In the genomic region with DNA sequence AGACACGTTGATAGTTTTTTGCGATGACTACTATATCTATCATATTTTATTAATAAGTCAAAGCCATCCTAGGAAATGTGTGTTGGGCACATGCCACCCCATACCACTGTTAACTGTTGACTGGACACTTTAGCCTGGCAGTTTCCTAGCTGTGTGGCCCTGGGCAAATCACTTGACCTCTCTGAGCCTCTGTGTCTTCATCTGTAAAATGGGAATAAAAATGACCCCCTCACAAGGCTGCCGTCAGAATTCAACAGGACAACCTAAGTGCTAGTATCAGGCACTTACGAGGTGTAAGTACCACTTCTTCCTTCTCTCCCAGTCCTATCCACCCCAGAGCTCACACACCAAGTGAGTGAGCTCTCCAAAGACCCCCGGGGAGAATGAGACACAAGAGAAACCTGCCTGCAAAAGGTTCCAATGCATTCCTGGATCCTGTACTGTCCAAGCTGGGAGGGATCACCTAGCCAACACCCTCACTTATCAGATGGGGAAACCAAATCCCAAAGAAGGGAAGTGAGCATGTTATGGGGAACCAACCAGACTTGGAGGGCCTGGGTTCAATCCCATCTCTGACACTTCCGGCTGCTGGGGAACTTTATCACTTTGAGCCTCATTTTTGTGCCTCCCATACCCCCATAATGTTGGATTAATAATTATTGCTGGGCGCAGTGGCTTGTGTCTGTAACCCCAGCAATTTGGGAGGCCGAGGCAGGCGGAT, we compare ENCODE assay signal across 11 cellular contexts. TPM values are rescaled to one million over a fixed set of nuclear protein-coding genes. Genes with fewer than 3 reads are reported as not detected.
DNase-seq lines count a peak whose midpoint lies in the region; TF ChIP-seq lines count a peak whose summit lies in the region.
"Had no signal": no experiment of that assay in that cellular context is flagged by ENCODE, and none has a peak within 500 bp of the region (broad histone marks: within the 10 kb centered on the region; RNA-seq: fewer than 3 reads in every experiment).

No MANE protein-coding gene starts in this region.

- no peak overlapping the region for H3K4me3 Mint-ChIP-seq in brain
- H3K4me3 Mint-ChIP-seq in activated T-cell treated with anti-CD3 and anti-CD28 coated beads, Interleukin-2, amount 50 U/mL, for 24 hours = no peak overlapping the region
- H3K4me3 Mint-ChIP-seq: activated CD8-positive, alpha-beta T cell treated with anti-CD3 and anti-CD28 coated beads, Interleukin-2, amount 10 ng/mL, durations not matched to agents 7 days and 5 days; activated naive CD8-positive, alpha-beta T cell treated with anti-CD3 and anti-CD28 coated beads, Interleukin-2, amount 10 ng/mL, durations not matched to agents 7 days and 5 days had no signal

- peak; percentile 50 for DNase-seq in MG63
- DNase-seq in thyroid gland = no peak
- no peak for DNase-seq in NCI-H1417 (lab: John Stamatoyannopoulos, UW)
- no peak for DNase-seq in activated T-cell treated with anti-CD3 and anti-CD28 coated beads, Interleukin-2, amount 50 U/mL, for 24 hours
- DNase-seq in HuH-7.5 (ENCODE audit: low spot score) = no peak
- DNase-seq: activated CD8-positive, alpha-beta T cell treated with anti-CD3 and anti-CD28 coated beads, Interleukin-2, amount 10 ng/mL, durations not matched to agents 7 days and 5 days; activated naive CD8-positive, alpha-beta T cell treated with anti-CD3 and anti-CD28 coated beads, Interleukin-2, amount 10 ng/mL, durations not matched to agents 7 days and 5 days; NCI-H446; stimulated activated CD4-positive, alpha-beta T cell treated with anti-CD3 and anti-CD28 coated beads, Interleukin-12 subunit alpha, Interleukin-12 subunit beta, amount 100 ng/mL, for 4 hours had no signal

- no peak for TF ChIP-seq CTCF in brain (conservative IDR thresholded peaks at IDR 0.05)
- TF ChIP-seq CTCF in thyroid gland (IDR thresholded peaks at IDR 0.05) = no peak

- H3K4me1 Mint-ChIP-seq in brain = peaks cover 81% of the 10 kb centered on the region
- H3K4me1 Mint-ChIP-seq in activated T-cell treated with anti-CD3 and anti-CD28 coated beads, Interleukin-2, amount 50 U/mL, for 24 hours (ENCODE audit: low read depth) = peaks cover 16% of the 10 kb centered on the region

- no peaks in the 10 kb centered on the region for H3K27me3 Mint-ChIP-seq in brain
- no peaks in the 10 kb centered on the region for H3K27me3 Mint-ChIP-seq in activated T-cell treated with anti-CD3 and anti-CD28 coated beads, Interleukin-2, amount 50 U/mL, for 24 hours
- H3K27me3 Mint-ChIP-seq: activated naive CD8-positive, alpha-beta T cell treated with anti-CD3 and anti-CD28 coated beads, Interleukin-2, amount 10 ng/mL, durations not matched to agents 7 days and 5 days had no signal

- H3K4me1 ChIP-seq in muscle layer of duodenum (ENCODE audit: control insufficient read depth in 1 of 2, insufficient read depth in 2 of 2, low read length in 2 of 2) (peaks cover 56 to 83% of the 10 kb centered on the region in 2 donors), thyroid gland (peaks cover 61 to 84% of the 10 kb centered on the region in 2 donors)

- H3K9me3 ChIP-seq in MG63 = no peaks in the 10 kb centered on the region
- no peaks in the 10 kb centered on the region for H3K9me3 ChIP-seq in muscle layer of duodenum (ENCODE audit: control insufficient read depth in 1 of 2, low read length in 2 of 2)
- no peaks in the 10 kb centered on the region for H3K9me3 ChIP-seq in thyroid gland

- no peaks in the 10 kb centered on the region for H3K27me3 ChIP-seq in MG63
- no peaks in the 10 kb centered on the region for H3K27me3 ChIP-seq in muscle layer of duodenum (ENCODE audit: low read depth, low read length)
- H3K27me3 ChIP-seq in thyroid gland = no peaks in the 10 kb centered on the region

- H3K27ac Mint-ChIP-seq in brain = peak overlapping the region in 3 of 5 experiments; percentile 63 to 94 (median 82)
- H3K27ac Mint-ChIP-seq in activated T-cell treated with anti-CD3 and anti-CD28 coated beads, Interleukin-2, amount 50 U/mL, for 24 hours = no peak overlapping the region
- H3K27ac Mint-ChIP-seq: activated CD8-positive, alpha-beta T cell treated with anti-CD3 and anti-CD28 coated beads, Interleukin-2, amount 10 ng/mL, durations not matched to agents 7 days and 5 days; activated naive CD8-positive, alpha-beta T cell treated with anti-CD3 and anti-CD28 coated beads, Interleukin-2, amount 10 ng/mL, durations not matched to agents 7 days and 5 days had no signal

- intact Hi-C loops in thyroid gland (cut with DNase I) = loop anchor here (5.0 kb wide), 1 partner anchor 40 kb away; no protein-coding TSS in a partner anchor

- H3K27ac ChIP-seq in muscle layer of duodenum (ENCODE audit: low read length) = peak overlapping the region; percentile 67
- H3K27ac ChIP-seq in thyroid gland = peak overlapping the region; percentile 57 to 81 (median 58)

- peaks cover 68% of the 10 kb centered on the region for H3K36me3 ChIP-seq in MG63
- H3K36me3 ChIP-seq in muscle layer of duodenum (ENCODE audit: control insufficient read depth in 1 of 2, insufficient read depth in 2 of 2, low read length in 2 of 2) = no peaks in the 10 kb centered on the region
- no peaks in the 10 kb centered on the region for H3K36me3 ChIP-seq in thyroid gland

- 66 to 83% methylated on average over 9 of the region's 9 CpGs for WGBS in thyroid gland, 2 donors

- H3K4me3 ChIP-seq in MG63 = no peak overlapping the region
- H3K4me3 ChIP-seq in muscle layer of duodenum (ENCODE audit: low read depth in 1 of 2, low read length in 2 of 2) = no peak overlapping the region
- no peak overlapping the region for H3K4me3 ChIP-seq in thyroid gland (replicated peaks in 1 of 3)

- no peaks in the 10 kb centered on the region for H3K9me3 Mint-ChIP-seq in brain
- H3K9me3 Mint-ChIP-seq in activated T-cell treated with anti-CD3 and anti-CD28 coated beads, Interleukin-2, amount 50 U/mL, for 24 hours = no peaks in the 10 kb centered on the region
- H3K9me3 Mint-ChIP-seq: activated naive CD8-positive, alpha-beta T cell treated with anti-CD3 and anti-CD28 coated beads, Interleukin-2, amount 10 ng/mL, durations not matched to agents 7 days and 5 days had no signal

- no peak for TF ChIP-seq POLR2A in thyroid gland (IDR thresholded peaks at IDR 0.05)

- peaks cover 4% of the 10 kb centered on the region for H3K36me3 Mint-ChIP-seq in brain
- no peaks in the 10 kb centered on the region for H3K36me3 Mint-ChIP-seq in activated T-cell treated with anti-CD3 and anti-CD28 coated beads, Interleukin-2, amount 50 U/mL, for 24 hours (ENCODE audit: low read depth)
- H3K36me3 Mint-ChIP-seq: activated naive CD8-positive, alpha-beta T cell treated with anti-CD3 and anti-CD28 coated beads, Interleukin-2, amount 10 ng/mL, durations not matched to agents 7 days and 5 days had no signal

RNA-seq across cellular contexts. Expression of a gene that starts 24.9 kb away (rescaled TPM):
- 28.0 and 70.4 TPM in 2 replicates for total RNA-seq in MG63 (2014; rRNA removed; shearing (Covaris generic); ENCODE audit: low replicate concordance)
- polyA plus RNA-seq in brain (ENCODE audit: insufficient read depth, low read depth, low replicate concordance) = 27.0 TPM
- 100 to 1,000 TPM in 2 of 4 donors, 10 to 100 TPM in 2; 75.7 to 239 (median 96.8) TPM for total RNA-seq in thyroid gland
